Comparison of ENCODE assay signal across 22 cellular contexts in genomic region chr11:64151337-64151736, GRCh38.
"Had no signal": no experiment of that assay in that cellular context is flagged by ENCODE, and none has a peak within 500 bp of the region (broad histone marks: within the 10 kb centered on the region; RNA-seq: fewer than 3 reads in every experiment).

No MANE protein-coding gene starts in this region.

- H3K4me1 ChIP-seq: breast epithelium had no signal

- DNase-seq: activated CD4-positive, alpha-beta T cell treated with anti-CD3 and anti-CD28 coated beads, Interleukin-2, amount 10 ng/mL, durations not matched to agents 24 days and 14 days; activated CD4-positive, alpha-beta T cell treated with anti-CD3 and anti-CD28 coated beads, Interleukin-2, amount 50 U/mL, for 4 hours; activated CD8-positive, alpha-beta T cell treated with anti-CD3 and anti-CD28 coated beads, Interleukin-2, amount 10 ng/mL, durations not matched to agents 7 days and 5 days; activated gamma-delta T cell; activated naive CD4-positive, alpha-beta T cell treated with Interleukin-2 at 50 U/mL for 16 hours; activated naive CD8-positive, alpha-beta T cell treated with anti-CD3 and anti-CD28 coated beads, Interleukin-2, amount 10 ng/mL, durations not matched to agents 7 days and 5 days; activated T-cell treated with anti-CD3 and anti-CD28 coated beads, Interleukin-2, amount 50 U/mL, for 24 hours; MM.1S; MV-4-11; NCI-H146; NCI-H187 treated with DMSO at 0.1 percent for 48 hours; NCI-H82; NK-92 treated with Interleukin-12 subunit alpha and Interleukin-12 subunit beta, amount 100 ng/mL, for 24 hours; PC-3; Peyer's patch; SHP77; SJCRH30; T1000 had no signal

- ATAC-seq: activated CD8-positive, alpha-beta T cell treated with anti-CD3 and anti-CD28 coated beads, Interleukin-2, amount 10 ng/mL, durations not matched to agents 7 days and 5 days; PC-3 had no signal

- H3K36me3 ChIP-seq: ascending aorta, breast epithelium, Peyer's patch, SJCRH30 had no signal

- H3K9me3 ChIP-seq: ascending aorta, breast epithelium, Peyer's patch, SJCRH30 had no signal

- H3K27me3 ChIP-seq: ascending aorta, breast epithelium, Peyer's patch, SJCRH30 had no signal

- H3K4me3 ChIP-seq: ascending aorta, breast epithelium, Peyer's patch, SJCRH30, SK-N-MC had no signal

- H3K27ac ChIP-seq: ascending aorta, KMS-11, Peyer's patch, SJCRH30, SK-N-MC had no signal
